Comparison of ENCODE assay signal across 29 cellular contexts in genomic region chr2:110729106-110729505, GRCh38. TPM values are rescaled to one million over a fixed set of nuclear protein-coding genes. Genes with fewer than 3 reads are reported as not detected.
"Had no signal": no experiment of that assay in that cellular context is flagged by ENCODE, and none has a peak within 500 bp of the region (broad histone marks: within the 10 kb centered on the region; RNA-seq: fewer than 3 reads in every experiment).

No MANE protein-coding gene starts in this region.

- DNase-seq: effector memory CD4-positive, alpha-beta T cell; esophagus squamous epithelium; foreskin fibroblast; glutamatergic neuron; left colon; left ventricle myocardium superior; naive thymus-derived CD4-positive, alpha-beta T cell; nephron progenitor cell; psoas muscle; retina; spleen; stimulated activated CD4-positive, alpha-beta T cell treated with anti-CD3 and anti-CD28 coated beads, Interleukin-15, amount 100 ng/mL, for 24 hours; stimulated activated CD4-positive, alpha-beta T cell treated with anti-CD3 and anti-CD28 coated beads, Interleukin-1b, Interleukin-23, amount 100 ng/mL, for 48 hours; stimulated activated CD4-positive, alpha-beta T cell treated with anti-CD3 and anti-CD28 coated beads, Interleukin-4, amount 100 ng/mL, for 4 hours; stimulated activated naive B cell treated with anti-CD40 and anti-IgM and Interleukin-4, amounts not matched to agents 10 μg/mL and 1 μg/mL and 100 μg/mL, for 72 hours; stimulated activated naive CD8-positive, alpha-beta T cell treated with anti-CD3 and anti-CD28 coated beads, Interleukin-15, amount 100 ng/mL, for 72 hours; testis; upper lobe of right lung had no signal

- H3K4me3 Mint-ChIP-seq: naive thymus-derived CD4-positive, alpha-beta T cell; nephron progenitor cell; stimulated activated naive B cell treated with anti-CD40 and anti-IgM and Interleukin-4, amounts not matched to agents 10 μg/mL and 1 μg/mL and 100 μg/mL, for 72 hours; stimulated activated naive CD8-positive, alpha-beta T cell treated with anti-CD3 and anti-CD28 coated beads, Interleukin-15, amount 100 ng/mL, for 72 hours had no signal

- H3K4me3 ChIP-seq: esophagus squamous epithelium, gastroesophageal sphincter, lung, psoas muscle, spleen, testis, tibial nerve, upper lobe of right lung, vagina had no signal

- H3K36me3 ChIP-seq: esophagus squamous epithelium, gastroesophageal sphincter, neutrophil, spleen, tibial nerve, upper lobe of right lung, vagina had no signal

- H3K27ac Mint-ChIP-seq: naive thymus-derived CD4-positive, alpha-beta T cell; nephron progenitor cell; stimulated activated naive B cell treated with anti-CD40 and anti-IgM and Interleukin-4, amounts not matched to agents 10 μg/mL and 1 μg/mL and 100 μg/mL, for 72 hours; stimulated activated naive CD8-positive, alpha-beta T cell treated with anti-CD3 and anti-CD28 coated beads, Interleukin-15, amount 100 ng/mL, for 72 hours had no signal

- ATAC-seq: gastroesophageal sphincter; left colon; left ventricle myocardium superior; naive thymus-derived CD4-positive, alpha-beta T cell; psoas muscle; sciatic nerve; stimulated activated naive B cell treated with anti-CD40 and anti-IgM and Interleukin-4, amounts not matched to agents 10 μg/mL and 1 μg/mL and 100 μg/mL, for 72 hours; stimulated activated naive CD8-positive, alpha-beta T cell treated with anti-CD3 and anti-CD28 coated beads, Interleukin-15, amount 100 ng/mL, for 72 hours; upper lobe of right lung had no signal

- H3K4me1 ChIP-seq: testis had no signal

- H3K27ac ChIP-seq: epithelial cell of prostate, esophagus squamous epithelium, gastroesophageal sphincter, neutrophil, psoas muscle, spleen, testis, tibial nerve, upper lobe of right lung, vagina had no signal

- H3K36me3 Mint-ChIP-seq: stimulated activated naive B cell treated with anti-CD40 and anti-IgM and Interleukin-4, amounts not matched to agents 10 μg/mL and 1 μg/mL and 100 μg/mL, for 72 hours had no signal

- H3K27me3 ChIP-seq: testis, vagina had no signal

- H3K9me3 Mint-ChIP-seq: stimulated activated naive B cell treated with anti-CD40 and anti-IgM and Interleukin-4, amounts not matched to agents 10 μg/mL and 1 μg/mL and 100 μg/mL, for 72 hours; stimulated activated naive CD8-positive, alpha-beta T cell treated with anti-CD3 and anti-CD28 coated beads, Interleukin-15, amount 100 ng/mL, for 72 hours had no signal

- H3K9me3 ChIP-seq: esophagus squamous epithelium, gastroesophageal sphincter, neutrophil, psoas muscle, spleen, testis, tibial nerve, upper lobe of right lung, vagina had no signal

RNA-seq across cellular contexts. Expression of gene ACOXL, which starts 3.3 kb away (rescaled TPM):
- total RNA-seq: esophagus squamous epithelium, gastroesophageal sphincter, mesenteric fat pad, osteoblast, psoas muscle, sciatic nerve, skeletal muscle tissue, subcutaneous adipose tissue, vagina had no signal
- polyA plus RNA-seq: naive thymus-derived CD4-positive, alpha-beta T cell had no signal
